Comparison of ENCODE assay signal across 15 cellular contexts in the genomic region with DNA sequence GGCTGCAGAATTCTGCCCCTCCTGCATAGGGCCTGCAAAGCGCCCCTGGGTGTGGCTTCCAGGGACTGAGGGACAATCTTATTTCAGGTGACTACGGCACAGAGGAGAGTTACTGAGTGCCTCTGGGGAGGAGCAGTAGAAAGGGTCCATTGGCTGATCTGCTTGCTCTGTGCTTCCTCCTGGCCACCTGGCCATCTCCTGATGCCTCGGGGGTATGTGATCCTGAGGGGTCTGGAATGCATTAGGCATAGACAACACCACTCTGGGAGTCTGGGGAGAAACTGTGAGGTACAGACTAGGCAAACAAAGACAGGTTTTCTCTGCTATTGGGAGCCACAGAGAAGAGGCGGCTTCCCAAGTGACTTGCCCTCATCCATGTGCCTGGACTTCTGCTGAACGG. TPM values are rescaled to one million over a fixed set of nuclear protein-coding genes. Genes with fewer than 3 reads are reported as not detected.
DNase-seq lines count a peak whose midpoint lies in the region; ATAC-seq and TF ChIP-seq lines count a peak whose summit lies in the region.
"Had no signal": no experiment of that assay in that cellular context is flagged by ENCODE, and none has a peak within 500 bp of the region (broad histone marks: within the 10 kb centered on the region; RNA-seq: fewer than 3 reads in every experiment).

No MANE protein-coding gene starts in this region.

- peaks cover 37% of the 10 kb centered on the region for H3K36me3 ChIP-seq in BE2C
- peaks cover 51% of the 10 kb centered on the region for H3K36me3 ChIP-seq in HUES48 (ENCODE audit: control insufficient read depth, insufficient read depth, low read length)
- H3K36me3 ChIP-seq in esophagus squamous epithelium, result peaks cover 0 to 49% (median 13%) of the 10 kb centered on the region in 3 donors
- peaks cover 8% of the 10 kb centered on the region for H3K36me3 ChIP-seq in osteoblast (ENCODE audit: insufficient read depth, low read length)

- no peak for TF ChIP-seq POLR2A in esophagus squamous epithelium (IDR thresholded peaks at IDR 0.05)

- no peak for TF ChIP-seq CTCF in BE2C (IDR thresholded peaks at IDR 0.05; ENCODE audit: low read depth, low read length)
- no peak for TF ChIP-seq CTCF in esophagus squamous epithelium (IDR thresholded peaks at IDR 0.05)
- TF ChIP-seq CTCF in osteoblast (IDR thresholded peaks at IDR 0.05; ENCODE audit: extremely low read depth, low read depth, low read length), result no peak

- H4K20me1 ChIP-seq in osteoblast (ENCODE audit: insufficient read depth, low read length), result peaks cover 9% of the 10 kb centered on the region

- H3K27me3 ChIP-seq in BE2C (no peaks in the 10 kb centered on the region), HUES48 (ENCODE audit: control insufficient read depth, insufficient read depth, low read length) (no peaks in the 10 kb centered on the region), esophagus squamous epithelium (no peaks in the 10 kb centered on the region), osteoblast (ENCODE audit: insufficient read depth, low read length) (no peaks in the 10 kb centered on the region)

- ATAC-seq in GM19023 (IDR thresholded peaks at IDR 0.05; ENCODE audit: unreplicated experiment), result no peak
- ATAC-seq: activated CD8-positive, alpha-beta T cell treated with anti-CD3 and anti-CD28 coated beads for 36 hours; stimulated activated effector memory CD8-positive, alpha-beta T cell treated with anti-CD3 and anti-CD28 coated beads, Interleukin-12 subunit alpha, Interleukin-12 subunit beta, amount 100 ng/mL, for 72 hours had no signal

- H3K4me3 ChIP-seq in BE2C (ENCODE audit: low read depth, low read length) (peak overlapping the region; percentile 16), HUES48 (ENCODE audit: low read depth, low read length) (peak overlapping the region; percentile 77), esophagus squamous epithelium (peak overlapping the region in 2 of 4 donors; percentile 91), osteoblast (ENCODE audit: insufficient read depth, low read length) (no peak overlapping the region)

- H3K4me1 ChIP-seq in BE2C (peaks cover 23% of the 10 kb centered on the region), HUES48 (ENCODE audit: control insufficient read depth, insufficient read depth, low read length) (peaks cover 23% of the 10 kb centered on the region), esophagus squamous epithelium (peaks cover 9 to 78% (median 33%) of the 10 kb centered on the region in 3 donors), osteoblast (ENCODE audit: insufficient read depth, low read length) (peaks cover 6% of the 10 kb centered on the region)

- H3K9ac ChIP-seq in HUES48 (ENCODE audit: low read depth, low read length), result no peak overlapping the region

- no peak overlapping the region for H3K4me2 ChIP-seq in osteoblast (ENCODE audit: insufficient read depth, low read length)

- H3K27ac ChIP-seq in HUES48 (ENCODE audit: low read depth, low read length) (peak overlapping the region; percentile 86), esophagus squamous epithelium (peak overlapping the region; percentile 51 to 98 (median 93)), osteoblast (ENCODE audit: low read depth, low read length) (no peak overlapping the region)

- in situ Hi-C loops in G401 (cut with HindIII; ENCODE audit: low sequenced_read_pairs), result no loop called here

- peak; percentile 72 for DNase-seq in BE2C
- no peak for DNase-seq in esophagus squamous epithelium (lab: John Stamatoyannopoulos, UW)
- DNase-seq in osteoblast (ENCODE audit: insufficient read length, low spot score, missing footprints), result peak; percentile 69
- DNase-seq in HuH-7.5 (ENCODE audit: low spot score), result no peak
- no peak for DNase-seq in G401 (ENCODE audit: low spot score)
- DNase-seq in EL, result no peak
- DNase-seq: activated CD8-positive, alpha-beta T cell treated with anti-CD3 and anti-CD28 coated beads for 36 hours; activated naive CD8-positive, alpha-beta T cell treated with anti-CD3 and anti-CD28 coated beads, Interleukin-2, amount 10 ng/mL, durations not matched to agents 7 days and 5 days; effector CD4-positive, alpha-beta T cell; NCI-H146; NCI-H524; nucleus accumbens had no signal

- H2AFZ ChIP-seq in osteoblast (ENCODE audit: low read length), result no peak overlapping the region

- intact Hi-C loops in esophagus squamous epithelium (cut with DNase I), result no loop called here

- H3K9me3 ChIP-seq in BE2C (no peaks in the 10 kb centered on the region), HUES48 (ENCODE audit: control insufficient read depth, insufficient read depth, low read length) (no peaks in the 10 kb centered on the region), esophagus squamous epithelium (no peaks in the 10 kb centered on the region), osteoblast (ENCODE audit: low read depth, low read length) (no peaks in the 10 kb centered on the region)

- 59 to 100% methylated on average over 1 to 2 of the region's 5 CpGs for WGBS in esophagus squamous epithelium, 2 donors

- no peaks in the 10 kb centered on the region for H3K79me2 ChIP-seq in osteoblast (ENCODE audit: insufficient read depth, low read length)

RNA-seq across cellular contexts. Expression of a gene that starts 2.8 kb away (rescaled TPM):
- 45.2 TPM for polyA plus RNA-seq in BE2C (2012; ENCODE audit: insufficient read depth, insufficient read length, low read depth)
- total RNA-seq in esophagus squamous epithelium (10 to 100 TPM; 53.6 to 89.1 (median 72.5) TPM), osteoblast (39.5 and 55.7 TPM in 2 replicates)
- 61.4 and 98.4 TPM in 2 replicates for total RNA-seq in G401 (2014; rRNA removed; shearing (Covaris generic))

Comparison
In these comparisons a context has a peak if more than half of its experiments do, and no peak if none do; other contexts are left out.
1. DNase-seq: peak in BE2C (single experiment) and osteoblast (single experiment); none in esophagus squamous epithelium (single experiment), HuH-7.5 (single experiment), G401 (single experiment) and EL (single experiment).